Comparison of ENCODE assay signal across 33 cellular contexts in genomic region chr5:27479859-27480258, GRCh38.
"Had no signal": no experiment of that assay in that cellular context is flagged by ENCODE, and none has a peak within 500 bp of the region (broad histone marks: within the 10 kb centered on the region; RNA-seq: fewer than 3 reads in every experiment).

No MANE protein-coding gene starts in this region.

- H3K27ac Mint-ChIP-seq: activated CD4-positive, alpha-beta T cell treated with anti-CD3 and anti-CD28 coated beads, Interleukin-2, amount 10 ng/mL, durations not matched to agents 24 days and 14 days; activated CD8-positive, alpha-beta T cell treated with anti-CD3 and anti-CD28 coated beads for 36 hours; activated naive CD4-positive, alpha-beta T cell treated with anti-CD3 and anti-CD28 coated beads, Interleukin-2, amount 10 ng/mL, durations not matched to agents 7 days and 5 days; activated naive CD8-positive, alpha-beta T cell; activated naive CD8-positive, alpha-beta T cell treated with anti-CD3 and anti-CD28 coated beads, Interleukin-2, amount 50 U/mL, for 24 hours; activated T-helper 1 cell treated with anti-CD3 and anti-CD28 coated beads, Interleukin-12 subunit alpha, Interleukin-12 subunit beta, Interleukin-2, Interleukin-4 antibody, amounts not matched to agents 30 ng/mL and 10 ng/mL and 1 ng/mL, durations not matched to agents 14 hours and 24 hours and 36 hours had no signal

- ATAC-seq: activated CD8-positive, alpha-beta T cell treated with anti-CD3 and anti-CD28 coated beads for 36 hours; activated naive CD8-positive, alpha-beta T cell treated with anti-CD3 and anti-CD28 coated beads, Interleukin-2, amount 50 U/mL, for 24 hours; activated T-cell treated with anti-CD3 and anti-CD28 coated beads, Interleukin-2, amount 50 U/mL, for 4 hours; Panc1 had no signal

- H3K4me1 Mint-ChIP-seq: activated CD4-positive, alpha-beta T cell treated with anti-CD3 and anti-CD28 coated beads, Interleukin-2, amount 10 ng/mL, durations not matched to agents 24 days and 14 days; activated naive CD4-positive, alpha-beta T cell treated with anti-CD3 and anti-CD28 coated beads, Interleukin-2, amount 10 ng/mL, durations not matched to agents 7 days and 5 days; activated naive CD8-positive, alpha-beta T cell treated with anti-CD3 and anti-CD28 coated beads, Interleukin-2, amount 50 U/mL, for 24 hours had no signal

- H3K27ac ChIP-seq: VCaP had no signal

- DNase-seq: activated CD4-positive, alpha-beta T cell treated with anti-CD3 and anti-CD28 coated beads, Interleukin-2, amount 10 ng/mL, durations not matched to agents 24 days and 14 days; activated CD4-positive, alpha-beta T cell treated with anti-CD3 and anti-CD28 coated beads, Interleukin-2, amount 50 U/mL, for 4 hours; activated CD4-positive, CD25-positive, alpha-beta regulatory T cell; activated CD8-positive, alpha-beta T cell treated with anti-CD3 and anti-CD28 coated beads for 36 hours; activated naive CD4-positive, alpha-beta T cell treated with anti-CD3 and anti-CD28 coated beads, Interleukin-2, amount 10 ng/mL, durations not matched to agents 7 days and 5 days; activated naive CD8-positive, alpha-beta T cell treated with anti-CD3 and anti-CD28 coated beads, Interleukin-2, amount 50 U/mL, for 24 hours; activated T-cell treated with anti-CD3 and anti-CD28 coated beads for 4 hours; activated T-cell treated with anti-CD3 and anti-CD28 coated beads, Interleukin-2, amount 50 U/mL, for 4 hours; anterior cingulate cortex; caudate nucleus; cerebellar nuclear complex; Karpas-422; NCI-H1105; NCI-H1436 treated with DMSO at 0.1 percent for 48 hours; NCI-H187 treated with DMSO at 0.1 percent for 48 hours; NCI-H2081; NCI-H2171 treated with DMSO at 0.1 percent for 48 hours; NCI-H2227 treated with DMSO at 0.1 percent for 48 hours; NCI-H446; NCI-H510A treated with DMSO at 0.1 percent for 48 hours; NCI-H526 treated with DMSO at 0.1 percent for 48 hours; RPMI8226; SHP77 treated with DMSO at 0.1 percent for 48 hours; SW 1271; T-helper 1 cell; T-helper 2 cell; T-helper 9 cell had no signal

- H3K4me3 Mint-ChIP-seq: activated CD4-positive, alpha-beta T cell treated with anti-CD3 and anti-CD28 coated beads, Interleukin-2, amount 10 ng/mL, durations not matched to agents 24 days and 14 days; activated CD8-positive, alpha-beta T cell treated with anti-CD3 and anti-CD28 coated beads for 36 hours; activated naive CD4-positive, alpha-beta T cell treated with anti-CD3 and anti-CD28 coated beads, Interleukin-2, amount 10 ng/mL, durations not matched to agents 7 days and 5 days; activated naive CD8-positive, alpha-beta T cell; activated naive CD8-positive, alpha-beta T cell treated with anti-CD3 and anti-CD28 coated beads, Interleukin-2, amount 50 U/mL, for 24 hours; activated T-cell treated with anti-CD3 and anti-CD28 coated beads, Interleukin-2, amount 50 U/mL, for 4 hours; activated T-helper 1 cell treated with anti-CD3 and anti-CD28 coated beads, Interleukin-12 subunit alpha, Interleukin-12 subunit beta, Interleukin-2, Interleukin-4 antibody, amounts not matched to agents 30 ng/mL and 10 ng/mL and 1 ng/mL, durations not matched to agents 14 hours and 24 hours and 36 hours; brain had no signal

- FAIRE-seq: bronchial epithelial cell had no signal

- H3K36me3 Mint-ChIP-seq: activated naive CD4-positive, alpha-beta T cell treated with anti-CD3 and anti-CD28 coated beads, Interleukin-2, amount 10 ng/mL, durations not matched to agents 7 days and 5 days; activated naive CD8-positive, alpha-beta T cell had no signal

- H3K27me3 Mint-ChIP-seq: activated CD4-positive, alpha-beta T cell treated with anti-CD3 and anti-CD28 coated beads, Interleukin-2, amount 10 ng/mL, durations not matched to agents 24 days and 14 days; activated CD8-positive, alpha-beta T cell treated with anti-CD3 and anti-CD28 coated beads for 36 hours; activated naive CD4-positive, alpha-beta T cell treated with anti-CD3 and anti-CD28 coated beads, Interleukin-2, amount 10 ng/mL, durations not matched to agents 7 days and 5 days; activated naive CD8-positive, alpha-beta T cell; activated naive CD8-positive, alpha-beta T cell treated with anti-CD3 and anti-CD28 coated beads, Interleukin-2, amount 50 U/mL, for 24 hours; brain had no signal
